In the genomic region with DNA sequence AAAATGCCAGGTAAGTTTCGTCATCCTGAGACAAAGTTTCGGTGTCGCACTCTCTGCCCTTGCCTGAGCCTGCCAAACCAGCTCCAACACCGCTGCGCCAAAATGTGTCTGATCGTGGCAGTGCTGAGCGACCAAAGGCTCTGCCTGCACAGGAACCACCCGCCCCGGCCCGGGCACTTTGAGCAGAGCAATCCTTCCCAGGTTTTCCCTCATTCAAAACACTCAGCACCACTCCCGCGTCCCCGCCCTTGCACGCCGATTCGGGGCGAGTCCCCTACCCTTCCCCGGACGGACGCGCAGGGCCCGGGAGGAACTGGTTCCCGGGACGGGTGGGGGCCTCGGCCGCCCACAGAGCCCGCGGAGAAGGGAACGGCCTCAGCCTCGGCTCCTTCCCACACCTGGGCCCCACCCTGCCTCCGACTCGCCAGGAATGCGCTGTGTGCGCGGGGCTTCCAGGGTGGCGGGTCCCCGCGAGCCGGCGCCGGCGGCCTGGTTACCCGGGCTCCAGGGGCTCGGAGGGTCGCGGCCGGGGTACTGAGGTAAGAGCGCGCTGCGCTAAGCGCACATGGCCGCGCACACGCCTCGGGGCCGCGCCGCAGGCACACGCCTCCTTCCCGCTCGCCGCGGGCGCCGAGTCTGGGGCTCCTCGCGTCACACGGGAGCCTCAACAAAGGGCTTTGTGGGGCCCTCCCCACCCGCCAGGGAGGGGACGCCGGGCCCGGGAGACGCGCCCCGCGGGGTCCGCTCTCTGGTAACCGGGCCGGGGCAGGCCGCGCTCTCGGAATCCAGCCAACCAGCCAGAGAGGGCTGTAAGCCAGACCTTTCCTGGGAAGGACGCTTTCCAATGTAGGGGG, we compare ENCODE assay signal across 8 cellular contexts. TPM values are rescaled to one million over a fixed set of nuclear protein-coding genes. Genes with fewer than 3 reads are reported as not detected.
A peak's percentile ranks its signal among the peaks of the same experiment; 100 is the strongest.
DNase-seq lines count a peak whose midpoint lies in the region; ATAC-seq and TF ChIP-seq lines count a peak whose summit lies in the region.

A gene with protein sequence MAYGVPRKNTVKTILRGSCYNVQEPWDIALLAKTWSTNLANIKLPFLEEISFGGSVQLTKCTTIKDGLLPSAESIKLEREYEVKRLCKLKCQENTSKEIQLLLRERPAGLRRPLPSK (minus strand): TSS at position 638 of the 854 bp plus-strand sequence. CDS start 902 bp downstream, outside the sequence.

- no peaks in the 10 kb centered on the region for H3K9me3 ChIP-seq in right atrium auricular region
- H3K9me3 ChIP-seq in parathyroid adenoma (ENCODE audit: control insufficient read depth, low read length), result no peaks in the 10 kb centered on the region

- CTCF ChIA-PET in RWPE1 (lab: Yijun Ruan, JAX), result interaction anchor here (0.6 kb wide), 1 partner anchor 325 kb away, joined by 3 read pairs; no protein-coding TSS in a partner anchor

- H3K27ac ChIP-seq in RWPE1 (peak within 1 kb of the TSS; percentile 95), angular gyrus (ENCODE audit: low read depth, low read length) (peak within 1 kb of the TSS; percentile 17), right atrium auricular region (peak within 1 kb of the TSS; percentile 54 to 64), parathyroid adenoma (peak within 1 kb of the TSS; percentile 74)

- DNase-seq in D341Med (ENCODE audit: low spot score), result peak; percentile 82
- peak; percentile 47 for DNase-seq in HuH-7 (ENCODE audit: low spot score)
- DNase-seq in RWPE1 (ENCODE audit: low spot score), result peak; percentile 72
- DNase-seq in right atrium auricular region (ENCODE audit: low spot score), result peak; percentile 67

- no peaks in the 10 kb centered on the region for H3K27me3 ChIP-seq in right atrium auricular region
- H3K27me3 ChIP-seq in parathyroid adenoma (ENCODE audit: control insufficient read depth, insufficient read depth, low read length), result no peaks in the 10 kb centered on the region

- POLR2A ChIA-PET in RWPE1 (lab: Yijun Ruan, JAX; ENCODE audit: low non-redundant PET), result interaction anchor here (0.6 kb wide), 1 partner anchor 44 kb away, joined by 3 read pairs; no protein-coding TSS in a partner anchor

- peak within 1 kb of the TSS; percentile 89 for H3K4me2 ChIP-seq in parathyroid adenoma (ENCODE audit: low read length)

- peak; percentile 54 for ATAC-seq in GM21423 (IDR thresholded peaks at IDR 0.05; ENCODE audit: unreplicated experiment)
- ATAC-seq in GM18520 (IDR thresholded peaks at IDR 0.05; ENCODE audit: unreplicated experiment), result no peak

- H3K4me3 ChIP-seq in right atrium auricular region (peak within 1 kb of the TSS; percentile 68 to 82), parathyroid adenoma (ENCODE audit: low read depth, low read length) (peak within 1 kb of the TSS; percentile 68)

- peak within 1 kb of the TSS; percentile 93 for H2AFZ ChIP-seq in parathyroid adenoma

- H3K4me1 ChIP-seq in right atrium auricular region (peaks cover 0 to 13% of the 10 kb centered on the region in 2 donors), parathyroid adenoma (no peaks in the 10 kb centered on the region)

- H3K36me3 ChIP-seq in right atrium auricular region (no peaks in the 10 kb centered on the region), parathyroid adenoma (ENCODE audit: control insufficient read depth, insufficient read depth, low read length) (no peaks in the 10 kb centered on the region)

- peak within 1 kb of the TSS; percentile 67 for H3K9ac ChIP-seq in parathyroid adenoma

- H3K79me2 ChIP-seq in parathyroid adenoma, result no peaks in the 10 kb centered on the region

- TF ChIP-seq CTCF in RWPE1 (conservative IDR thresholded peaks at IDR 0.05; ENCODE audit: low read depth) (0 out of 2 replicates have a peak, but pooled peaks have one; percentile 11), right atrium auricular region (IDR thresholded peaks at IDR 0.05) (no peak), parathyroid adenoma (IDR thresholded peaks at IDR 0.05) (peak; percentile 8)

RNA-seq across cellular contexts. Expression of the gene that starts here (rescaled TPM):
- total RNA-seq in right atrium auricular region, result not detected

Comparison
In these comparisons a context has a peak if more than half of its experiments do, and no peak if none do; other contexts are left out.
1. Peak in DNase-seq, H3K4me3 ChIP-seq and H3K27ac ChIP-seq in right atrium auricular region; RNA of the gene not detected or under 1 TPM.
2. H3K27ac ChIP-seq: peak in every context shown above with its lines; median percentile 95 in RWPE1; 74 in parathyroid adenoma; 59 in right atrium auricular region; 17 in angular gyrus.
3. CTCF ChIP-seq: peak in RWPE1 (single experiment) and parathyroid adenoma (single experiment); none in right atrium auricular region (0 of 2).
4. Peak in every context shown above with its lines, with median percentiles within 50 percentile points of each other: DNase-seq.